19 cellular contexts compared by ENCODE assay signal in genomic region chr3:114606336-114606735, GRCh38.
DNase-seq lines count a peak whose midpoint lies in the region; ATAC-seq and TF ChIP-seq lines count a peak whose summit lies in the region.
"Had no signal": no experiment of that assay in that cellular context is flagged by ENCODE, and none has a peak within 500 bp of the region (broad histone marks: within the 10 kb centered on the region; RNA-seq: fewer than 3 reads in every experiment).

No MANE protein-coding gene starts in this region.

- no peak for ATAC-seq in activated T-cell treated with anti-CD3 and anti-CD28 coated beads, Interleukin-2, amount 50 U/mL, for 72 hours (replicated peaks in 1 of 2)
- ATAC-seq in GM18517 (IDR thresholded peaks at IDR 0.05; ENCODE audit: unreplicated experiment) (no peak), gastroesophageal sphincter (no peak)
- ATAC-seq: Panc1 had no signal

- H4K91ac ChIP-seq in neuronal stem cell (ENCODE audit: low read depth, low read length, poor library complexity), result no peak overlapping the region

- H3K4me3 Mint-ChIP-seq in activated T-cell treated with anti-CD3 and anti-CD28 coated beads, Interleukin-2, amount 50 U/mL, for 72 hours, result no peak overlapping the region

- DNase-seq in EH (ENCODE audit: low read depth) (peak; percentile 18), NCI-H146 (lab: John Stamatoyannopoulos, UW) (peak; percentile 46), kidney tubule cell (ENCODE audit: low spot score) (peak; percentile 48), neuronal stem cell (ENCODE audit: low spot score) (no peak), transverse colon (no peak)
- no peak for DNase-seq in activated T-cell treated with anti-CD3 and anti-CD28 coated beads, Interleukin-2, amount 50 U/mL, for 72 hours
- DNase-seq: AML-193, DMS79 treated with DMSO at 0.1 percent for 48 hours, GF-D8, Karpas-422, MM.1S, NCI-H1105, NCI-H187 treated with DMSO at 0.1 percent for 48 hours, NCI-H446, NCI-H748 treated with DMSO at 0.1 percent for 48 hours, SHP77 had no signal

- H3K27ac ChIP-seq in neuronal stem cell (replicated peaks; ENCODE audit: low read length), result peak overlapping the region; percentile 20
- H3K27ac ChIP-seq in transverse colon, result no peak overlapping the region
- no peak overlapping the region for H3K27ac ChIP-seq in gastroesophageal sphincter

- no peak overlapping the region for H3K4me3 ChIP-seq in neuronal stem cell (ENCODE audit: low read length in 2 of 2)
- no peak overlapping the region for H3K4me3 ChIP-seq in transverse colon
- H3K4me3 ChIP-seq in gastroesophageal sphincter, result no peak overlapping the region

- H3K4me1 Mint-ChIP-seq in activated T-cell treated with anti-CD3 and anti-CD28 coated beads, Interleukin-2, amount 50 U/mL, for 72 hours (ENCODE audit: low read depth), result no peaks in the 10 kb centered on the region

- no peak overlapping the region for H2BK15ac ChIP-seq in neuronal stem cell (ENCODE audit: low read length)

- in situ Hi-C loops in transverse colon (cut with MboI; ENCODE audit: low pct_ligation_motif_present in 1 of 4, low pct_unique_long_range_greater_than_20kb in 1 of 4, low sequenced_read_pairs in 3 of 4), result no loop called here

- no peaks in the 10 kb centered on the region for H3K79me1 ChIP-seq in neuronal stem cell (ENCODE audit: low read depth, low read length)

- no peak overlapping the region for H2AFZ ChIP-seq in neuronal stem cell (ENCODE audit: low read length)

- no peak overlapping the region for H3K18ac ChIP-seq in neuronal stem cell (ENCODE audit: low read length)

- H3K4me2 ChIP-seq in neuronal stem cell (ENCODE audit: insufficient read depth, low read length, poor library complexity, severe bottlenecking), result no peak overlapping the region

- intact Hi-C loops in transverse colon (cut with DNase I; ENCODE audit: low total_unique reads), result no loop called here

- no peak overlapping the region for H3K4ac ChIP-seq in neuronal stem cell (ENCODE audit: low read length)

- TF ChIP-seq POLR2A in transverse colon (IDR thresholded peaks at IDR 0.05) (no peak), gastroesophageal sphincter (IDR thresholded peaks at IDR 0.05) (no peak)

- no peaks in the 10 kb centered on the region for H3K36me3 Mint-ChIP-seq in activated T-cell treated with anti-CD3 and anti-CD28 coated beads, Interleukin-2, amount 50 U/mL, for 72 hours (ENCODE audit: insufficient read depth in 2 of 2)

- no peak overlapping the region for H2BK120ac ChIP-seq in neuronal stem cell (ENCODE audit: low read depth, low read length)

- no peak overlapping the region for H4K8ac ChIP-seq in neuronal stem cell (ENCODE audit: low read depth, low read length)

- H3K4me1 ChIP-seq in neuronal stem cell (ENCODE audit: control insufficient read depth in 2 of 2, insufficient read depth in 1 of 2, low read depth in 1 of 2, low read length in 2 of 2) (peaks cover 4 to 5% of the 10 kb centered on the region in 2 donors), transverse colon (peaks cover 0 to 7% (median 2%) of the 10 kb centered on the region in 4 donors), gastroesophageal sphincter (peaks cover 0 to 25% (median 0%) of the 10 kb centered on the region in 3 donors)

- H3K27ac Mint-ChIP-seq in activated T-cell treated with anti-CD3 and anti-CD28 coated beads, Interleukin-2, amount 50 U/mL, for 72 hours, result no peak overlapping the region

- TF ChIP-seq CTCF in transverse colon (IDR thresholded peaks at IDR 0.05), result no peak
- no peak for TF ChIP-seq CTCF in gastroesophageal sphincter (IDR thresholded peaks at IDR 0.05)

- H3K9me3 ChIP-seq in neuronal stem cell (replicated peaks in 1 of 2; ENCODE audit: control insufficient read depth in 2 of 2, insufficient read depth in 1 of 2, low read depth in 1 of 2, low read length in 2 of 2), result no peaks in the 10 kb centered on the region
- no peaks in the 10 kb centered on the region for H3K9me3 ChIP-seq in transverse colon
- H3K9me3 ChIP-seq in gastroesophageal sphincter, result no peaks in the 10 kb centered on the region

- no CpG with 5 or more reads among the region's 2 CpGs for WGBS in neuronal stem cell (ENCODE audit: extremely low coverage in 2 of 2, insufficient read length in 2 of 2, insufficient replicate concordance in 1 of 2), 2 donors
- 0 to 19% methylated on average over 2 of the region's 2 CpGs for WGBS in transverse colon (ENCODE audit: low coverage in 1 of 2), 2 donors
- 10 to 32% methylated on average over 2 of the region's 2 CpGs for WGBS in gastroesophageal sphincter (ENCODE audit: low coverage in 1 of 2), 2 donors

- H3K27me3 ChIP-seq in neuronal stem cell (ENCODE audit: control insufficient read depth in 3 of 3, insufficient read depth in 3 of 3, low read depth in 1 of 3, low read length in 3 of 3) (no peaks in the 10 kb centered on the region), transverse colon (no peaks in the 10 kb centered on the region), gastroesophageal sphincter (no peaks in the 10 kb centered on the region)

- no peak overlapping the region for H3K23ac ChIP-seq in neuronal stem cell (ENCODE audit: low read depth, low read length, poor library complexity)

- H3K36me3 ChIP-seq in neuronal stem cell (replicated peaks in 1 of 2; ENCODE audit: control insufficient read depth in 2 of 2, insufficient read depth in 2 of 2, low read length in 2 of 2) (no peaks in the 10 kb centered on the region), transverse colon (no peaks in the 10 kb centered on the region), gastroesophageal sphincter (no peaks in the 10 kb centered on the region)

- TF ChIP-seq EP300 in transverse colon (IDR thresholded peaks at IDR 0.05; ENCODE audit: low read depth), result no peak
- TF ChIP-seq EP300 in gastroesophageal sphincter (IDR thresholded peaks at IDR 0.05), result no peak

- H3K9me3 Mint-ChIP-seq in activated T-cell treated with anti-CD3 and anti-CD28 coated beads, Interleukin-2, amount 50 U/mL, for 72 hours, result no peaks in the 10 kb centered on the region

- H3K9ac ChIP-seq in neuronal stem cell (ENCODE audit: low read depth, low read length, poor library complexity), result no peak overlapping the region

- no peak overlapping the region for H3K14ac ChIP-seq in neuronal stem cell (ENCODE audit: low read length)

- H2AK5ac ChIP-seq in neuronal stem cell (ENCODE audit: low read depth, low read length), result no peak overlapping the region

- H3K27me3 Mint-ChIP-seq in activated T-cell treated with anti-CD3 and anti-CD28 coated beads, Interleukin-2, amount 50 U/mL, for 72 hours (ENCODE audit: low read depth), result no peaks in the 10 kb centered on the region

- H2BK5ac ChIP-seq in neuronal stem cell (ENCODE audit: low read length), result no peak overlapping the region

- no peak overlapping the region for H2BK12ac ChIP-seq in neuronal stem cell (ENCODE audit: low read length)

Comparison
In these comparisons a context has a peak if more than half of its experiments do, and no peak if none do; other contexts are left out.
1. DNase-seq: peak in EH (single experiment), NCI-H146 (single experiment) and kidney tubule cell (single experiment); none in neuronal stem cell (single experiment), activated T-cell treated with anti-CD3 and anti-CD28 coated beads, Interleukin-2, amount 50 U/mL, for 72 hours (0 of 2) and transverse colon (single experiment).